1 cellular context compared by ENCODE assay signal in the genomic region with DNA sequence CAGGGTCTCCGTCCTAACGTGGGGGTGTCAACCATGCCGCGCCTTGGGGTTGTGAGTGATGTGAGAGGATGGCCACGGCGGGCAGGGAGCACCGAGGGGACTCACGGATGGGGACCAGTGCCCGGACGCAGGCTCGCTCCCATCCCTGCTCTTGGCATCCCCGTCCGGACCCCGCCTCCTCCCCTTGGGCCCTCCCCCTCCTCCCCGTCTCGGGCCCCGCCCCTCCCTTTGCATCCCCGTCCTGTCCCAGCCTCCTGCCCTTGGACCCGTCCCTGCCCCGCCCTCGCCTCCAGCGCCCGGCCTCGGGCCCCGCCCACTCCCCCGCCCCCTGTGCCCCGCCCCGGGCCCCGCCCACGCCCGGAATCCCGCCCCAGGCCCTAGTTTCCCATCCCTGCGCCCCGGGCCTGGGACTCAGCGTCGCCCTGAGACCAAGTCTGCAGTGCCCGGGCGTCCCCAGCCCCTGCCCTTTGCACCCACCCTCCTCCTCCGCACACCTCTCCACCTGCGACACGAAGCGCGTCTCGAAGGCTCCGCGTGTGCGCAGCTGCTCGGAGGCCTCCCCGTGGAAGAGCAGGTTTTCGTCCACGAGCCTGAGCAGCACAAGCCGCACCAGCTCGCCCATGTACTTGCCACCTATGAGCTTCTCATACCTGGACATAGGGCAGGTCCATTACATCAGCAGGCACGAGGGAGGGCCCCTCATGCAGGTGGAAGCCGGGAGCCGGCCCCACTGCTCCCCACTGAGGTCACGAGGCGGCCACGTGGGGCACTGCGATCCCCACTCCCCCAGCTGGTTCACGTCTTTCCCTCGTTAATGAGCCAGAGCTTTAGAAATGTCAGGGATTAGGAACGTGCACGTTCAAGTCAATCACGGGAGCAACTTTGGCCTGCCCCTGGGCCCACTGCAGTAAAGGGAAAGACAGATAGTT.
A peak's percentile ranks its signal among the peaks of the same experiment; 100 is the strongest.
TF ChIP-seq lines count a peak whose summit lies in the region.

No MANE protein-coding gene starts in this region.

TF ChIP-seq in K562, 482 proteins besides CTCF, POLR2A, EP300 and RAD21 (continued from another document and continues in another):
- TF ChIP-seq, protein P1, sequence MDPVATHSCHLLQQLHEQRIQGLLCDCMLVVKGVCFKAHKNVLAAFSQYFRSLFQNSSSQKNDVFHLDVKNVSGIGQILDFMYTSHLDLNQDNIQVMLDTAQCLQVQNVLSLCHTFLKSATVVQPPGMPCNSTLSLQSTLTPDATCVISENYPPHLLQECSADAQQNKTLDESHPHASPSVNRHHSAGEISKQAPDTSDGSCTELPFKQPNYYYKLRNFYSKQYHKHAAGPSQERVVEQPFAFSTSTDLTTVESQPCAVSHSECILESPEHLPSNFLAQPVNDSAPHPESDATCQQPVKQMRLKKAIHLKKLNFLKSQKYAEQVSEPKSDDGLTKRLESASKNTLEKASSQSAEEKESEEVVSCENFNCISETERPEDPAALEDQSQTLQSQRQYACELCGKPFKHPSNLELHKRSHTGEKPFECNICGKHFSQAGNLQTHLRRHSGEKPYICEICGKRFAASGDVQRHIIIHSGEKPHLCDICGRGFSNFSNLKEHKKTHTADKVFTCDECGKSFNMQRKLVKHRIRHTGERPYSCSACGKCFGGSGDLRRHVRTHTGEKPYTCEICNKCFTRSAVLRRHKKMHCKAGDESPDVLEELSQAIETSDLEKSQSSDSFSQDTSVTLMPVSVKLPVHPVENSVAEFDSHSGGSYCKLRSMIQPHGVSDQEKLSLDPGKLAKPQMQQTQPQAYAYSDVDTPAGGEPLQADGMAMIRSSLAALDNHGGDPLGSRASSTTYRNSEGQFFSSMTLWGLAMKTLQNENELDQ (CRISPR knock-in tag; IDR thresholded peaks at IDR 0.05; ENCODE audit: borderline replicate concordance): no peak
- TF ChIP-seq HIVEP1 (CRISPR knock-in tag; IDR thresholded peaks at IDR 0.05) (no peak), CBX8 (IDR thresholded peaks at IDR 0.05; ENCODE audit: borderline replicate concordance, extremely low read depth, low read depth, low read length, poor library complexity, severe bottlenecking) (no peak), YY1 (IDR thresholded peaks at IDR 0.05; ENCODE audit: borderline replicate concordance in 1 of 3, control insufficient read depth in 1 of 3, extremely low read depth in 1 of 3, insufficient read depth in 3 of 3, insufficient read length in 1 of 3, insufficient replicate concordance in 2 of 3, low read depth in 1 of 3, low read length in 2 of 3) (no peak), PYGO2 (tag; IDR thresholded peaks at IDR 0.05) (no peak), DIDO1 (tag; IDR thresholded peaks at IDR 0.05; ENCODE audit: low read depth) (no peak), ZNF175 (CRISPR knock-in tag; IDR thresholded peaks at IDR 0.05; ENCODE audit: low read depth) (no peak), CAMTA2 (CRISPR knock-in tag; conservative IDR thresholded peaks at IDR 0.05) (no peak), MAFF (IDR thresholded peaks at IDR 0.05; ENCODE audit: low read length) (no peak), SMARCB1 (IDR thresholded peaks at IDR 0.05; ENCODE audit: insufficient read length, low read depth) (no peak), YBX1 (IDR thresholded peaks at IDR 0.05) (no peak), ZNF253 (CRISPR knock-in tag; conservative IDR thresholded peaks at IDR 0.05) (no peak), ZNF436 (CRISPR knock-in tag; IDR thresholded peaks at IDR 0.05) (no peak), ZNF347 (CRISPR knock-in tag; IDR thresholded peaks at IDR 0.05; ENCODE audit: low read depth) (no peak), SOX6 (IDR thresholded peaks at IDR 0.05) (no peak), RBFOX2 (IDR thresholded peaks at IDR 0.05; ENCODE audit: low read depth, low read length) (peak; percentile 70), MBD2 (IDR thresholded peaks at IDR 0.05; ENCODE audit: borderline replicate concordance, low read depth) (no peak), RFX5 (IDR thresholded peaks at IDR 0.05; ENCODE audit: low read depth, low read length) (no peak), ZNF583 (CRISPR knock-in tag; IDR thresholded peaks at IDR 0.05) (no peak), POU5F1 (IDR thresholded peaks at IDR 0.05; ENCODE audit: borderline replicate concordance, low read depth, low read length, partially characterized antibody) (no peak), NCOR1 (IDR thresholded peaks at IDR 0.05) (no peak)
- TF ChIP-seq, protein P2, sequence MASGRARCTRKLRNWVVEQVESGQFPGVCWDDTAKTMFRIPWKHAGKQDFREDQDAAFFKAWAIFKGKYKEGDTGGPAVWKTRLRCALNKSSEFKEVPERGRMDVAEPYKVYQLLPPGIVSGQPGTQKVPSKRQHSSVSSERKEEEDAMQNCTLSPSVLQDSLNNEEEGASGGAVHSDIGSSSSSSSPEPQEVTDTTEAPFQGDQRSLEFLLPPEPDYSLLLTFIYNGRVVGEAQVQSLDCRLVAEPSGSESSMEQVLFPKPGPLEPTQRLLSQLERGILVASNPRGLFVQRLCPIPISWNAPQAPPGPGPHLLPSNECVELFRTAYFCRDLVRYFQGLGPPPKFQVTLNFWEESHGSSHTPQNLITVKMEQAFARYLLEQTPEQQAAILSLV (tag; IDR thresholded peaks at IDR 0.05): no peak
- TF ChIP-seq, protein P3, sequence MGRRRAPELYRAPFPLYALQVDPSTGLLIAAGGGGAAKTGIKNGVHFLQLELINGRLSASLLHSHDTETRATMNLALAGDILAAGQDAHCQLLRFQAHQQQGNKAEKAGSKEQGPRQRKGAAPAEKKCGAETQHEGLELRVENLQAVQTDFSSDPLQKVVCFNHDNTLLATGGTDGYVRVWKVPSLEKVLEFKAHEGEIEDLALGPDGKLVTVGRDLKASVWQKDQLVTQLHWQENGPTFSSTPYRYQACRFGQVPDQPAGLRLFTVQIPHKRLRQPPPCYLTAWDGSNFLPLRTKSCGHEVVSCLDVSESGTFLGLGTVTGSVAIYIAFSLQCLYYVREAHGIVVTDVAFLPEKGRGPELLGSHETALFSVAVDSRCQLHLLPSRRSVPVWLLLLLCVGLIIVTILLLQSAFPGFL (CRISPR knock-in tag; IDR thresholded peaks at IDR 0.05): no peak
- TF ChIP-seq, protein P4, sequence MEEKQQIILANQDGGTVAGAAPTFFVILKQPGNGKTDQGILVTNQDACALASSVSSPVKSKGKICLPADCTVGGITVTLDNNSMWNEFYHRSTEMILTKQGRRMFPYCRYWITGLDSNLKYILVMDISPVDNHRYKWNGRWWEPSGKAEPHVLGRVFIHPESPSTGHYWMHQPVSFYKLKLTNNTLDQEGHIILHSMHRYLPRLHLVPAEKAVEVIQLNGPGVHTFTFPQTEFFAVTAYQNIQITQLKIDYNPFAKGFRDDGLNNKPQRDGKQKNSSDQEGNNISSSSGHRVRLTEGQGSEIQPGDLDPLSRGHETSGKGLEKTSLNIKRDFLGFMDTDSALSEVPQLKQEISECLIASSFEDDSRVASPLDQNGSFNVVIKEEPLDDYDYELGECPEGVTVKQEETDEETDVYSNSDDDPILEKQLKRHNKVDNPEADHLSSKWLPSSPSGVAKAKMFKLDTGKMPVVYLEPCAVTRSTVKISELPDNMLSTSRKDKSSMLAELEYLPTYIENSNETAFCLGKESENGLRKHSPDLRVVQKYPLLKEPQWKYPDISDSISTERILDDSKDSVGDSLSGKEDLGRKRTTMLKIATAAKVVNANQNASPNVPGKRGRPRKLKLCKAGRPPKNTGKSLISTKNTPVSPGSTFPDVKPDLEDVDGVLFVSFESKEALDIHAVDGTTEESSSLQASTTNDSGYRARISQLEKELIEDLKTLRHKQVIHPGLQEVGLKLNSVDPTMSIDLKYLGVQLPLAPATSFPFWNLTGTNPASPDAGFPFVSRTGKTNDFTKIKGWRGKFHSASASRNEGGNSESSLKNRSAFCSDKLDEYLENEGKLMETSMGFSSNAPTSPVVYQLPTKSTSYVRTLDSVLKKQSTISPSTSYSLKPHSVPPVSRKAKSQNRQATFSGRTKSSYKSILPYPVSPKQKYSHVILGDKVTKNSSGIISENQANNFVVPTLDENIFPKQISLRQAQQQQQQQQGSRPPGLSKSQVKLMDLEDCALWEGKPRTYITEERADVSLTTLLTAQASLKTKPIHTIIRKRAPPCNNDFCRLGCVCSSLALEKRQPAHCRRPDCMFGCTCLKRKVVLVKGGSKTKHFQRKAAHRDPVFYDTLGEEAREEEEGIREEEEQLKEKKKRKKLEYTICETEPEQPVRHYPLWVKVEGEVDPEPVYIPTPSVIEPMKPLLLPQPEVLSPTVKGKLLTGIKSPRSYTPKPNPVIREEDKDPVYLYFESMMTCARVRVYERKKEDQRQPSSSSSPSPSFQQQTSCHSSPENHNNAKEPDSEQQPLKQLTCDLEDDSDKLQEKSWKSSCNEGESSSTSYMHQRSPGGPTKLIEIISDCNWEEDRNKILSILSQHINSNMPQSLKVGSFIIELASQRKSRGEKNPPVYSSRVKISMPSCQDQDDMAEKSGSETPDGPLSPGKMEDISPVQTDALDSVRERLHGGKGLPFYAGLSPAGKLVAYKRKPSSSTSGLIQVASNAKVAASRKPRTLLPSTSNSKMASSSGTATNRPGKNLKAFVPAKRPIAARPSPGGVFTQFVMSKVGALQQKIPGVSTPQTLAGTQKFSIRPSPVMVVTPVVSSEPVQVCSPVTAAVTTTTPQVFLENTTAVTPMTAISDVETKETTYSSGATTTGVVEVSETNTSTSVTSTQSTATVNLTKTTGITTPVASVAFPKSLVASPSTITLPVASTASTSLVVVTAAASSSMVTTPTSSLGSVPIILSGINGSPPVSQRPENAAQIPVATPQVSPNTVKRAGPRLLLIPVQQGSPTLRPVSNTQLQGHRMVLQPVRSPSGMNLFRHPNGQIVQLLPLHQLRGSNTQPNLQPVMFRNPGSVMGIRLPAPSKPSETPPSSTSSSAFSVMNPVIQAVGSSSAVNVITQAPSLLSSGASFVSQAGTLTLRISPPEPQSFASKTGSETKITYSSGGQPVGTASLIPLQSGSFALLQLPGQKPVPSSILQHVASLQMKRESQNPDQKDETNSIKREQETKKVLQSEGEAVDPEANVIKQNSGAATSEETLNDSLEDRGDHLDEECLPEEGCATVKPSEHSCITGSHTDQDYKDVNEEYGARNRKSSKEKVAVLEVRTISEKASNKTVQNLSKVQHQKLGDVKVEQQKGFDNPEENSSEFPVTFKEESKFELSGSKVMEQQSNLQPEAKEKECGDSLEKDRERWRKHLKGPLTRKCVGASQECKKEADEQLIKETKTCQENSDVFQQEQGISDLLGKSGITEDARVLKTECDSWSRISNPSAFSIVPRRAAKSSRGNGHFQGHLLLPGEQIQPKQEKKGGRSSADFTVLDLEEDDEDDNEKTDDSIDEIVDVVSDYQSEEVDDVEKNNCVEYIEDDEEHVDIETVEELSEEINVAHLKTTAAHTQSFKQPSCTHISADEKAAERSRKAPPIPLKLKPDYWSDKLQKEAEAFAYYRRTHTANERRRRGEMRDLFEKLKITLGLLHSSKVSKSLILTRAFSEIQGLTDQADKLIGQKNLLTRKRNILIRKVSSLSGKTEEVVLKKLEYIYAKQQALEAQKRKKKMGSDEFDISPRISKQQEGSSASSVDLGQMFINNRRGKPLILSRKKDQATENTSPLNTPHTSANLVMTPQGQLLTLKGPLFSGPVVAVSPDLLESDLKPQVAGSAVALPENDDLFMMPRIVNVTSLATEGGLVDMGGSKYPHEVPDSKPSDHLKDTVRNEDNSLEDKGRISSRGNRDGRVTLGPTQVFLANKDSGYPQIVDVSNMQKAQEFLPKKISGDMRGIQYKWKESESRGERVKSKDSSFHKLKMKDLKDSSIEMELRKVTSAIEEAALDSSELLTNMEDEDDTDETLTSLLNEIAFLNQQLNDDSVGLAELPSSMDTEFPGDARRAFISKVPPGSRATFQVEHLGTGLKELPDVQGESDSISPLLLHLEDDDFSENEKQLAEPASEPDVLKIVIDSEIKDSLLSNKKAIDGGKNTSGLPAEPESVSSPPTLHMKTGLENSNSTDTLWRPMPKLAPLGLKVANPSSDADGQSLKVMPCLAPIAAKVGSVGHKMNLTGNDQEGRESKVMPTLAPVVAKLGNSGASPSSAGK (IDR thresholded peaks at IDR 0.05): peak; percentile 95
- TF ChIP-seq, protein P5, sequence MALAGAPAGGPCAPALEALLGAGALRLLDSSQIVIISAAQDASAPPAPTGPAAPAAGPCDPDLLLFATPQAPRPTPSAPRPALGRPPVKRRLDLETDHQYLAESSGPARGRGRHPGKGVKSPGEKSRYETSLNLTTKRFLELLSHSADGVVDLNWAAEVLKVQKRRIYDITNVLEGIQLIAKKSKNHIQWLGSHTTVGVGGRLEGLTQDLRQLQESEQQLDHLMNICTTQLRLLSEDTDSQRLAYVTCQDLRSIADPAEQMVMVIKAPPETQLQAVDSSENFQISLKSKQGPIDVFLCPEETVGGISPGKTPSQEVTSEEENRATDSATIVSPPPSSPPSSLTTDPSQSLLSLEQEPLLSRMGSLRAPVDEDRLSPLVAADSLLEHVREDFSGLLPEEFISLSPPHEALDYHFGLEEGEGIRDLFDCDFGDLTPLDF (CRISPR knock-in tag; IDR thresholded peaks at IDR 0.05): no peak
- TF ChIP-seq, protein P6, sequence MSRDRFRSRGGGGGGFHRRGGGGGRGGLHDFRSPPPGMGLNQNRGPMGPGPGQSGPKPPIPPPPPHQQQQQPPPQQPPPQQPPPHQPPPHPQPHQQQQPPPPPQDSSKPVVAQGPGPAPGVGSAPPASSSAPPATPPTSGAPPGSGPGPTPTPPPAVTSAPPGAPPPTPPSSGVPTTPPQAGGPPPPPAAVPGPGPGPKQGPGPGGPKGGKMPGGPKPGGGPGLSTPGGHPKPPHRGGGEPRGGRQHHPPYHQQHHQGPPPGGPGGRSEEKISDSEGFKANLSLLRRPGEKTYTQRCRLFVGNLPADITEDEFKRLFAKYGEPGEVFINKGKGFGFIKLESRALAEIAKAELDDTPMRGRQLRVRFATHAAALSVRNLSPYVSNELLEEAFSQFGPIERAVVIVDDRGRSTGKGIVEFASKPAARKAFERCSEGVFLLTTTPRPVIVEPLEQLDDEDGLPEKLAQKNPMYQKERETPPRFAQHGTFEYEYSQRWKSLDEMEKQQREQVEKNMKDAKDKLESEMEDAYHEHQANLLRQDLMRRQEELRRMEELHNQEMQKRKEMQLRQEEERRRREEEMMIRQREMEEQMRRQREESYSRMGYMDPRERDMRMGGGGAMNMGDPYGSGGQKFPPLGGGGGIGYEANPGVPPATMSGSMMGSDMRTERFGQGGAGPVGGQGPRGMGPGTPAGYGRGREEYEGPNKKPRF (IDR thresholded peaks at IDR 0.05; ENCODE audit: low read depth, low read length): no peak
- TF ChIP-seq, protein P7, sequence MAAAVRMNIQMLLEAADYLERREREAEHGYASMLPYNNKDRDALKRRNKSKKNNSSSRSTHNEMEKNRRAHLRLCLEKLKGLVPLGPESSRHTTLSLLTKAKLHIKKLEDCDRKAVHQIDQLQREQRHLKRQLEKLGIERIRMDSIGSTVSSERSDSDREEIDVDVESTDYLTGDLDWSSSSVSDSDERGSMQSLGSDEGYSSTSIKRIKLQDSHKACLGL (CRISPR knock-in tag; IDR thresholded peaks at IDR 0.05; ENCODE audit: borderline replicate concordance, poor library complexity, severe bottlenecking): no peak
- TF ChIP-seq, protein P8, sequence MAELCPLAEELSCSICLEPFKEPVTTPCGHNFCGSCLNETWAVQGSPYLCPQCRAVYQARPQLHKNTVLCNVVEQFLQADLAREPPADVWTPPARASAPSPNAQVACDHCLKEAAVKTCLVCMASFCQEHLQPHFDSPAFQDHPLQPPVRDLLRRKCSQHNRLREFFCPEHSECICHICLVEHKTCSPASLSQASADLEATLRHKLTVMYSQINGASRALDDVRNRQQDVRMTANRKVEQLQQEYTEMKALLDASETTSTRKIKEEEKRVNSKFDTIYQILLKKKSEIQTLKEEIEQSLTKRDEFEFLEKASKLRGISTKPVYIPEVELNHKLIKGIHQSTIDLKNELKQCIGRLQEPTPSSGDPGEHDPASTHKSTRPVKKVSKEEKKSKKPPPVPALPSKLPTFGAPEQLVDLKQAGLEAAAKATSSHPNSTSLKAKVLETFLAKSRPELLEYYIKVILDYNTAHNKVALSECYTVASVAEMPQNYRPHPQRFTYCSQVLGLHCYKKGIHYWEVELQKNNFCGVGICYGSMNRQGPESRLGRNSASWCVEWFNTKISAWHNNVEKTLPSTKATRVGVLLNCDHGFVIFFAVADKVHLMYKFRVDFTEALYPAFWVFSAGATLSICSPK (IDR thresholded peaks at IDR 0.05; ENCODE audit: borderline replicate concordance): no peak
